ENCODE assay signal across 1 cellular context in genomic region chr1:228021526-228022030, GRCh38.
TF ChIP-seq lines count a peak whose summit lies in the region.

No MANE protein-coding gene starts in this region.

TF ChIP-seq in WTC11, 78 proteins besides CTCF, POLR2A, EP300 and RAD21 (continued from another document):
- no peak for TF ChIP-seq ZNF532 (CRISPR knock-in tag; IDR thresholded peaks at IDR 0.05; ENCODE audit: borderline replicate concordance)
- TF ChIP-seq E2F1 (CRISPR knock-in tag; IDR thresholded peaks at IDR 0.05) = no peak
- no peak for TF ChIP-seq ATF3 (CRISPR knock-in tag; conservative IDR thresholded peaks at IDR 0.05)
- TF ChIP-seq GTF2I (CRISPR knock-in tag; conservative IDR thresholded peaks at IDR 0.05) = no peak
